In genomic region chr1:144412068-144412471, GRCh38 we compare ENCODE assay signal across 8 cellular contexts. TPM values are rescaled to one million over a fixed set of nuclear protein-coding genes. Genes with fewer than 3 reads are reported as not detected.
A peak's percentile ranks its signal among the peaks of the same experiment; 100 is the strongest.
DNase-seq lines count a peak whose midpoint lies in the region; ATAC-seq lines count a peak whose summit lies in the region.
"Not testable (repeated sequence)": the region's sequence is repeated elsewhere in the genome, so short reads cannot be mapped to it uniquely, and the experiment has no call there.

No MANE protein-coding gene starts in this region.

- DNase-seq in NCI-H510A treated with DMSO at 0.1 percent for 48 hours (lab: John Stamatoyannopoulos, UW) (peak; percentile 10), brain pericyte (ENCODE audit: low read depth, low spot score) (peak; percentile 32), iPS DF 6.9 (ENCODE audit: low read depth, low spot score) (peak; percentile 20), skeletal muscle cell (ENCODE audit: low read depth) (peak; percentile 61)
- DNase-seq in activated CD4-positive, CD25-positive, alpha-beta regulatory T cell treated with anti-CD3 and anti-CD28 coated beads, Interleukin-2, amount 50 U/mL, for 72 hours, result peak; percentile 59

- WGBS in iPS DF 6.9 (ENCODE audit: insufficient coverage, insufficient read length), result no CpG with 5 or more reads among the region's 23 CpGs
- WGBS in urinary bladder, result 1% methylated on average over 18 of the region's 23 CpGs

- H3K4me1 ChIP-seq in iPS DF 6.9 (ENCODE audit: control insufficient read depth, insufficient read depth, low read length); urinary bladder (ENCODE audit: insufficient read depth): not testable (repeated sequence)

- not testable (repeated sequence) for H3K9me3 ChIP-seq in iPS DF 6.9 (ENCODE audit: control insufficient read depth, insufficient read depth, low read length)

- not testable (repeated sequence) for H3K27ac ChIP-seq in iPS DF 6.9 (ENCODE audit: low read length); urinary bladder (ENCODE audit: low read depth)

- H3K27me3 ChIP-seq in iPS DF 6.9 (ENCODE audit: control insufficient read depth, insufficient read depth, low read length), result not testable (repeated sequence)

- not testable (repeated sequence) for H3K36me3 ChIP-seq in iPS DF 6.9 (ENCODE audit: control insufficient read depth, insufficient read depth, low read length); urinary bladder (ENCODE audit: insufficient read depth)

- ATAC-seq in GM19035 (IDR thresholded peaks at IDR 0.05; ENCODE audit: unreplicated experiment) (peak; percentile 55), HG03342 (IDR thresholded peaks at IDR 0.05; ENCODE audit: unreplicated experiment) (peak; percentile 61)

- not testable (repeated sequence) for H3K4me3 ChIP-seq in iPS DF 6.9 (ENCODE audit: low read length)
- H3K4me3 ChIP-seq in skeletal muscle cell (ENCODE audit: low read depth, low read length) (peak overlapping the region; percentile 11), urinary bladder (ENCODE audit: low read depth, low read length) (peak overlapping the region; percentile 19)

RNA-seq across cellular contexts. Expression of gene PPIAL4E, which starts 38.6 kb away (rescaled TPM):
- total RNA-seq in urinary bladder, result not detected
- polyA plus RNA-seq in urinary bladder, result not detected

RNA-seq across cellular contexts. Expression of gene NBPF15, which starts 49.4 kb away (rescaled TPM):
- total RNA-seq in urinary bladder, result 47.6 TPM
- 18.1 TPM for polyA plus RNA-seq in urinary bladder

Comparison
In these comparisons a context has a peak if more than half of its experiments do, and no peak if none do; other contexts are left out.
1. DNase-seq: peak in every context shown above with its lines; median percentile 61 in skeletal muscle cell; 59 in activated CD4-positive, CD25-positive, alpha-beta regulatory T cell treated with anti-CD3 and anti-CD28 coated beads, Interleukin-2, amount 50 U/mL, for 72 hours; 32 in brain pericyte; 20 in iPS DF 6.9; 10 in NCI-H510A treated with DMSO at 0.1 percent for 48 hours.